Comparison of ENCODE assay signal across 8 cellular contexts in genomic region chr20:19784511-19785172, GRCh38. TPM values are rescaled to one million over a fixed set of nuclear protein-coding genes. Genes with fewer than 3 reads are reported as not detected.
DNase-seq lines count a peak whose midpoint lies in the region; ATAC-seq and TF ChIP-seq lines count a peak whose summit lies in the region.

No MANE protein-coding gene starts in this region.

- DNase-seq in DMS79 (lab: John Stamatoyannopoulos, UW) (peak; percentile 77), NCI-H69 (lab: John Stamatoyannopoulos, UW) (peak; percentile 88), amniotic stem cell (lab: John Stamatoyannopoulos, UW) (peak; percentile 76), left ventricle myocardium inferior (peak; percentile 53)

- H3K27me3 ChIP-seq in left ventricle myocardium inferior (ENCODE audit: low read depth) (no peaks in the 10 kb centered on the region), rectal smooth muscle tissue (ENCODE audit: control insufficient read depth, insufficient read depth, low read length) (no peaks in the 10 kb centered on the region)

- H3K36me3 ChIP-seq in left ventricle myocardium inferior (no peaks in the 10 kb centered on the region), rectal smooth muscle tissue (ENCODE audit: control insufficient read depth, insufficient read depth, low read length) (no peaks in the 10 kb centered on the region)

- peak overlapping the region; percentile 23 for H3K4me3 ChIP-seq in left ventricle myocardium inferior
- H3K4me3 ChIP-seq in rectal smooth muscle tissue (ENCODE audit: low read length), result peak overlapping the region; percentile 23

- ATAC-seq in HG03378 (IDR thresholded peaks at IDR 0.05; ENCODE audit: unreplicated experiment), result peak; percentile 49
- ATAC-seq in HG02610 (IDR thresholded peaks at IDR 0.05; ENCODE audit: unreplicated experiment), result no peak
- no peak for ATAC-seq in HG03439 (IDR thresholded peaks at IDR 0.05; ENCODE audit: unreplicated experiment)

- H3K27ac ChIP-seq in left ventricle myocardium inferior (replicated peaks) (peak overlapping the region; percentile 90), rectal smooth muscle tissue (ENCODE audit: low read depth, low read length) (peak overlapping the region; percentile 35)

- TF ChIP-seq CTCF in left ventricle myocardium inferior (IDR thresholded peaks at IDR 0.05; ENCODE audit: borderline replicate concordance), result peak; percentile 85

- peaks cover 13% of the 10 kb centered on the region for H3K9me3 ChIP-seq in left ventricle myocardium inferior (replicated peaks)

- intact Hi-C loops in left ventricle myocardium inferior (cut with micrococcal nuclease), result loop anchor here (10.0 kb wide), 1 partner anchor 210 kb away; no protein-coding TSS in a partner anchor

- H3K4me1 ChIP-seq in left ventricle myocardium inferior (peaks cover 76% of the 10 kb centered on the region), rectal smooth muscle tissue (ENCODE audit: control insufficient read depth, insufficient read depth, low read length) (peaks cover 10% of the 10 kb centered on the region)

- no peak overlapping the region for H3K9ac ChIP-seq in rectal smooth muscle tissue (ENCODE audit: low read length)

RNA-seq across cellular contexts. Expression of gene RIN2, which starts 26.6 kb away (rescaled TPM):
- total RNA-seq in left ventricle myocardium inferior, result 48.8 TPM
